In genomic region chr1:160058087-160058486, GRCh38 we compare ENCODE assay signal across 10 cellular contexts. TPM values are rescaled to one million over a fixed set of nuclear protein-coding genes. Genes with fewer than 3 reads are reported as not detected.
DNase-seq lines count a peak whose midpoint lies in the region; ATAC-seq and TF ChIP-seq lines count a peak whose summit lies in the region.
"Had no signal": no experiment of that assay in that cellular context is flagged by ENCODE, and none has a peak within 500 bp of the region (broad histone marks: within the 10 kb centered on the region; RNA-seq: fewer than 3 reads in every experiment).

No MANE protein-coding gene starts in this region.

- H3K36me3 Mint-ChIP-seq in HFFc6 (ENCODE audit: low read depth): no peaks in the 10 kb centered on the region
- no peaks in the 10 kb centered on the region for H3K36me3 Mint-ChIP-seq in T-cell
- H3K36me3 Mint-ChIP-seq: CD4-positive, alpha-beta memory T cell had no signal

- no peak overlapping the region for H3K4me3 ChIP-seq in A673 (ENCODE audit: low read depth, low read length, poor library complexity, severe bottlenecking)
- H3K4me3 ChIP-seq in epithelial cell of esophagus (ENCODE audit: low read length): no peak overlapping the region
- H3K4me3 ChIP-seq in mucosa of descending colon: no peak overlapping the region
- H3K4me3 ChIP-seq: esophagus muscularis mucosa had no signal

- H3K27me3 Mint-ChIP-seq in HFFc6 (ENCODE audit: insufficient read depth) (peaks cover 64% of the 10 kb centered on the region), T-cell (peaks cover 18 to 55% of the 10 kb centered on the region in 2 donors)

- H3K4me3 Mint-ChIP-seq in HFFc6 (no peak overlapping the region), T-cell (no peak overlapping the region)
- H3K4me3 Mint-ChIP-seq: CD4-positive, alpha-beta memory T cell; T-helper 1 cell treated with Interleukin-12 subunit alpha and Interleukin-12 subunit beta and Interleukin-4 antibody, amounts not matched to agents 30 μg/mL and 1 μg/mL, for 36 hours had no signal

- H3K9me3 Mint-ChIP-seq in HFFc6 (no peaks in the 10 kb centered on the region), T-cell (no peaks in the 10 kb centered on the region)
- H3K9me3 Mint-ChIP-seq: T-helper 1 cell treated with Interleukin-12 subunit alpha and Interleukin-12 subunit beta and Interleukin-4 antibody, amounts not matched to agents 30 μg/mL and 1 μg/mL, for 36 hours had no signal

- H3K36me3 ChIP-seq in A673 (ENCODE audit: insufficient read depth, low read length, poor library complexity, severe bottlenecking) (no peaks in the 10 kb centered on the region), mucosa of descending colon (ENCODE audit: low read depth) (no peaks in the 10 kb centered on the region)
- H3K36me3 ChIP-seq: esophagus muscularis mucosa had no signal

- H3K27me3 ChIP-seq in A673 (replicated peaks; ENCODE audit: insufficient read depth, low read depth, low read length, poor library complexity): peaks cover 38% of the 10 kb centered on the region

- CTCF ChIA-PET in A673 (lab: Charles Lee): interaction anchor here (0.9 to 2.5 kb wide), 4 partner anchors 18 to 318 kb away, joined by 4 to 17 read pairs (median 6); no protein-coding TSS in a partner anchor
- CTCF ChIA-PET in T-cell (lab: Charles Lee): interaction anchor here in 1 of 2 donors (0.5 kb wide), 1 partner anchor 24 kb away, joined by 3 read pairs; no protein-coding TSS in a partner anchor

- H3K27ac Mint-ChIP-seq in HFFc6 (no peak overlapping the region), T-cell (no peak overlapping the region)
- H3K27ac Mint-ChIP-seq: T-helper 1 cell treated with Interleukin-12 subunit alpha and Interleukin-12 subunit beta and Interleukin-4 antibody, amounts not matched to agents 30 μg/mL and 1 μg/mL, for 36 hours had no signal

- intact Hi-C loops in A673 (cut with micrococcal nuclease; ENCODE audit: unreplicated experiment) (no loop called here), mucosa of descending colon (cut with DNase I, micrococcal nuclease) (no loop called here)

- DNase-seq in A673 (ENCODE audit: low spot score) (peak; percentile 18), HFFc6 (no peak), epithelial cell of esophagus (ENCODE audit: low read depth) (peak; percentile 18), T-cell (no peak), mucosa of descending colon (no peak)
- DNase-seq: CD4-positive, alpha-beta memory T cell; NCI-H2081 had no signal

- TF ChIP-seq CTCF in A673 (conservative IDR thresholded peaks at IDR 0.05; ENCODE audit: low read depth, low read length) (peak; percentile 52), HFFc6 (IDR thresholded peaks at IDR 0.05) (peak; percentile 63), epithelial cell of esophagus (IDR thresholded peaks at IDR 0.05; ENCODE audit: insufficient read depth, low read depth, low read length, missing control alignments) (no peak), mucosa of descending colon (IDR thresholded peaks at IDR 0.05) (no peak)

- H3K4me1 ChIP-seq in A673 (ENCODE audit: insufficient read depth, low read length, poor library complexity, severe bottlenecking) (no peaks in the 10 kb centered on the region), mucosa of descending colon (ENCODE audit: low read depth) (no peaks in the 10 kb centered on the region)
- H3K4me1 ChIP-seq: esophagus muscularis mucosa had no signal

- no peaks in the 10 kb centered on the region for H3K4me1 Mint-ChIP-seq in HFFc6 (ENCODE audit: low read depth)
- no peaks in the 10 kb centered on the region for H3K4me1 Mint-ChIP-seq in T-cell
- H3K4me1 Mint-ChIP-seq: CD4-positive, alpha-beta memory T cell had no signal

- POLR2A ChIA-PET in A673 (lab: Charles Lee; ENCODE audit: low non-redundant PET) (no interaction called here), T-cell (lab: Charles Lee) (no interaction called here)

- H3K9me3 ChIP-seq in A673 (ENCODE audit: low read depth, low read length, poor library complexity, severe bottlenecking) (no peaks in the 10 kb centered on the region), mucosa of descending colon (no peaks in the 10 kb centered on the region)
- H3K9me3 ChIP-seq: esophagus muscularis mucosa had no signal

- BruUV-seq in A673 (replicated peaks; lab: Mats Ljungman, UMichigan): no TSS peak

- H3K27ac ChIP-seq in A673 (ENCODE audit: low read depth, low read length, poor library complexity, severe bottlenecking): no peak overlapping the region
- H3K27ac ChIP-seq: esophagus muscularis mucosa had no signal

- no peak for ATAC-seq in T-cell (replicated peaks in 1 of 4)
- ATAC-seq in mucosa of descending colon: no peak
- no peak for ATAC-seq in GM21723 (IDR thresholded peaks at IDR 0.05; ENCODE audit: unreplicated experiment)

RNA-seq across cellular contexts. Expression of gene KCNJ10, which starts 11.9 kb away (rescaled TPM):
- total RNA-seq in A673 (2021): not detected in 2 replicates
- total RNA-seq in HFFc6 (2021; fragmentation: NEBNext Ultra II Directional; extraction: Animal tissue kit (Norgen Biotek cat#: 25700)): not detected
- total RNA-seq in T-cell: under 1 TPM in 1 of 5 donors, not detected in 4; 0.22 TPM
- total RNA-seq in mucosa of descending colon: under 1 TPM; 0.23 to 0.73 (median 0.27) TPM
- total RNA-seq: CD4-positive, alpha-beta memory T cell had no signal

RNA-seq across cellular contexts. Expression of gene KCNJ9, which starts 23.3 kb away (rescaled TPM):
- total RNA-seq in A673 (2021) (not detected in 2 replicates), T-cell (not detected), mucosa of descending colon (under 1 TPM in 1 of 3 donors, not detected in 2; 0.47 TPM)
- total RNA-seq in HFFc6 (2021; fragmentation: NEBNext Ultra II Directional; extraction: Animal tissue kit (Norgen Biotek cat#: 25700)): not detected
- total RNA-seq: CD4-positive, alpha-beta memory T cell; esophagus muscularis mucosa had no signal

RNA-seq across cellular contexts. Expression of gene PIGM, which starts 26.3 kb away (rescaled TPM):
- total RNA-seq in A673 (2021) (4.6 and 5.3 TPM in 2 replicates), T-cell (1 to 10 TPM; 3.2 to 9.7 (median 8.4) TPM), mucosa of descending colon (1 to 10 TPM; 5.0 to 6.3 (median 5.9) TPM)
- 1 to 10 TPM; 6.7 to 8.4 (median 7.7) TPM for total RNA-seq in HFFc6 (2021; fragmentation: NEBNext Ultra II Directional; extraction: Animal tissue kit (Norgen Biotek cat#: 25700))

RNA-seq across cellular contexts. Expression of gene IGSF8, which starts 40.3 kb away (rescaled TPM):
- 14.0 and 18.1 TPM in 2 replicates for total RNA-seq in A673 (2021)
- total RNA-seq in HFFc6 (2021; fragmentation: NEBNext Ultra II Directional; extraction: Animal tissue kit (Norgen Biotek cat#: 25700)): 10 to 100 TPM in 5 of 6 experiments, 1 to 10 TPM in 1; 9.6 to 12.9 (median 11.2) TPM
- 10 to 100 TPM; 41.8 to 71.5 (median 62.2) TPM for total RNA-seq in T-cell
- total RNA-seq in mucosa of descending colon: 10 to 100 TPM; 38.3 to 65.0 (median 39.1) TPM

RNA-seq across cellular contexts. Expression of gene ATP1A2, which starts 57.5 kb away (rescaled TPM):
- total RNA-seq in A673 (2021) (not detected in 2 replicates), T-cell (under 1 TPM in 2 of 5 donors, not detected in 3; 0.10 to 0.26 TPM), mucosa of descending colon (100 to 1,000 TPM in 1 of 3 donors, 1 to 10 TPM in 2; 2.6 to 124 (median 4.0) TPM)
- under 1 TPM in 5 of 6 experiments, not detected in 1; 0.09 to 0.17 (median 0.14) TPM for total RNA-seq in HFFc6 (2021; fragmentation: NEBNext Ultra II Directional; extraction: Animal tissue kit (Norgen Biotek cat#: 25700))
- total RNA-seq: CD4-positive, alpha-beta memory T cell had no signal

Comparison
In these comparisons a context has a peak if more than half of its experiments do, and no peak if none do; other contexts are left out.
1. DNase-seq: peak in A673 (single experiment) and epithelial cell of esophagus (single experiment); none in HFFc6 (single experiment), T-cell (0 of 34) and mucosa of descending colon (0 of 3).
2. CTCF ChIP-seq: peak in A673 (single experiment) and HFFc6 (single experiment); none in epithelial cell of esophagus (single experiment) and mucosa of descending colon (single experiment).